11 cellular contexts compared by ENCODE assay signal in the genomic region with DNA sequence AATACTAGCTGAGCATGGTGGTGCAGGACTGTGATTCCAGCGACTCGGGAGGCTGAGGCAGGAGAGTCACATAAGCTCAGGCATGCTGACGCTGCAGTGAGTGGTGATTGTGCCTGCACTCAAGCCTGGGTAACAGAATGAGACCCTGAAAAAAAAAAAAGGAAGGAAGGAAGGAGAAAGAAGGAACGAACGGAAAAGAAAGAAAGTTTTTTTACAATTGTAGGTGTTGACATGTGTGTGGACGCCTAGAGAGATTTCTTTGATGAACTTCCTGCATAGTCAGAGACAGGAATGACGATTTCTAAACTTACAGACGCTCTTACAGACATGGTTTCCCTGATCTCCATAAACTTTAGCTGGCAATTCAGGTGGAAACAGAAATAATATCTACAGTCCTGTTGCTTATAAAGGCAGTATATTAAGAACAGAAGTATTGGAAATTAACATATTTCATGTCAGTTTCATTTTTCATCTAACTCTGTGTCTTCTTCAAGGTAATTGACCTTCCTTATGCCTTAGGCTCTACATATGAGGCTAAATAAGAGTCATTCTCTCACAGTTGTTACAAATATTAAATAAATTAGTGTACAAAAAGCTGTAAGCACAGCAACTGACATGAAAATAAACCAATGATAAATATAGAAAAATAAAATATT. TPM values are rescaled to one million over a fixed set of nuclear protein-coding genes. Genes with fewer than 3 reads are reported as not detected.
DNase-seq lines count a peak whose midpoint lies in the region; ATAC-seq and TF ChIP-seq lines count a peak whose summit lies in the region.
"Had no signal": no experiment of that assay in that cellular context is flagged by ENCODE, and none has a peak within 500 bp of the region (broad histone marks: within the 10 kb centered on the region; RNA-seq: fewer than 3 reads in every experiment).

No MANE protein-coding gene starts in this region.

- peaks cover 23% of the 10 kb centered on the region for H3K9me3 Mint-ChIP-seq in activated T-helper 2 cell treated with anti-CD3 and anti-CD28 coated beads, Interferon-gamma antibody, Interleukin-2, Interleukin-4, amounts not matched to agents 10 μg/mL and 5 μg/mL and 100 μg/mL, durations not matched to agents 14 hours and 24 hours and 36 hours
- H3K9me3 Mint-ChIP-seq in natural killer cell treated with Interleukin-12 subunit alpha and Interleukin-12 subunit beta and Interleukin-15 and Interleukin-18, amount 100 ng/mL, for 72 hours: peaks cover 3% of the 10 kb centered on the region
- peaks cover 0 to 4% of the 10 kb centered on the region in 2 experiments; a peak in 3 of 5 replicates for H3K9me3 Mint-ChIP-seq in H9

- H4K20me1 ChIP-seq in H9 (ENCODE audit: control insufficient read depth, insufficient read depth, insufficient read length): no peaks in the 10 kb centered on the region

- TF ChIP-seq CTCF in H9 (conservative IDR thresholded peaks at IDR 0.05): no peak

- no peaks in the 10 kb centered on the region for H3K79me1 ChIP-seq in H9 (ENCODE audit: insufficient read depth, low read depth, low read length, poor library complexity, severe bottlenecking)
- H3K79me1 ChIP-seq in mesenchymal stem cell (replicated peaks; ENCODE audit: low read length, poor library complexity, severe bottlenecking): no peaks in the 10 kb centered on the region

- no peak overlapping the region for H3K18ac ChIP-seq in H9 (ENCODE audit: insufficient read length, low read depth, low read length)
- H3K18ac ChIP-seq in mesenchymal stem cell (ENCODE audit: low read depth in 1 of 2, low read length in 2 of 2): no peak overlapping the region

- H2BK15ac ChIP-seq in H9 (ENCODE audit: low read depth, low read length) (no peak overlapping the region), mesenchymal stem cell (ENCODE audit: low read depth, poor library complexity, severe bottlenecking) (no peak overlapping the region)

- DNase-seq in SIG-M5 treated with dmso at 0.1 percent for 504 hours (lab: John Stamatoyannopoulos, UW; ENCODE audit: unreplicated experiment) (peak; percentile 71), SIG-M5 (lab: John Stamatoyannopoulos, UW) (no peak), H9 (no peak), SW480 (ENCODE audit: low spot score) (no peak), mesenchymal stem cell (no peak)
- DNase-seq in activated T-helper 2 cell treated with anti-CD3 and anti-CD28 coated beads, Interferon-gamma antibody, Interleukin-2, Interleukin-4, amounts not matched to agents 10 μg/mL and 5 μg/mL and 100 μg/mL, durations not matched to agents 14 hours and 24 hours and 36 hours (ENCODE audit: low spot score): no peak
- no peak for DNase-seq in natural killer cell treated with Interleukin-12 subunit alpha and Interleukin-12 subunit beta and Interleukin-15 and Interleukin-18, amount 100 ng/mL, for 72 hours (ENCODE audit: low spot score)
- DNase-seq: activated gamma-delta T cell treated with Interleukin-2 at 50 U/mL for 16 hours, MM.1S, RPMI8226 had no signal

- H3K27me3 ChIP-seq in H9 (ENCODE audit: insufficient read depth, low read length) (no peaks in the 10 kb centered on the region), mesenchymal stem cell (ENCODE audit: control insufficient read depth in 1 of 2, insufficient read depth in 1 of 2, low read length in 2 of 2) (no peaks in the 10 kb centered on the region)

- no peak overlapping the region for H4K5ac ChIP-seq in H9 (ENCODE audit: insufficient read length, low read depth, low read length)

- peak overlapping the region; percentile 89 for H3K4me3 Mint-ChIP-seq in activated T-helper 2 cell treated with anti-CD3 and anti-CD28 coated beads, Interferon-gamma antibody, Interleukin-2, Interleukin-4, amounts not matched to agents 10 μg/mL and 5 μg/mL and 100 μg/mL, durations not matched to agents 14 hours and 24 hours and 36 hours (ENCODE audit: low read depth)
- H3K4me3 Mint-ChIP-seq in natural killer cell treated with Interleukin-12 subunit alpha and Interleukin-12 subunit beta and Interleukin-15 and Interleukin-18, amount 100 ng/mL, for 72 hours: peak overlapping the region; percentile 95
- no peak overlapping the region for H3K4me3 Mint-ChIP-seq in H9

- ATAC-seq in HG03432 (IDR thresholded peaks at IDR 0.05; ENCODE audit: unreplicated experiment): peak; percentile 35
- peak; percentile 49 to 75 for ATAC-seq in natural killer cell treated with Interleukin-12 subunit alpha and Interleukin-12 subunit beta and Interleukin-15 and Interleukin-18, amount 100 ng/mL, for 72 hours

- H4K91ac ChIP-seq in H9 (ENCODE audit: insufficient read length, low read depth, low read length) (no peak overlapping the region), mesenchymal stem cell (ENCODE audit: low read length) (no peak overlapping the region)

- H2BK20ac ChIP-seq in H9 (ENCODE audit: low read depth, low read length, poor library complexity, severe bottlenecking): no peak overlapping the region

- intact Hi-C loops in activated T-helper 2 cell treated with anti-CD3 and anti-CD28 coated beads, Interferon-gamma antibody, Interleukin-2, Interleukin-4, amounts not matched to agents 10 μg/mL and 5 μg/mL and 100 μg/mL, durations not matched to agents 14 hours and 24 hours and 36 hours (cut with micrococcal nuclease): loop anchor here (1.0 kb wide), 1 partner anchor 8 kb away; no protein-coding TSS in a partner anchor

- H3K56ac ChIP-seq in H9 (ENCODE audit: insufficient read length, low read depth, low read length): no peak overlapping the region

- 100% methylated on average over 2 of the region's 8 CpGs for WGBS in H9 (ENCODE audit: extremely low coverage, insufficient read length, low lambda C conversion rate)
- WGBS in mesenchymal stem cell: 87% methylated on average over 7 of the region's 8 CpGs

- H3T11ph ChIP-seq in H9 (ENCODE audit: low read length): no peak overlapping the region

- H3K23ac ChIP-seq in H9 (ENCODE audit: insufficient read length, low read depth, low read length): no peak overlapping the region
- no peak overlapping the region for H3K23ac ChIP-seq in mesenchymal stem cell (ENCODE audit: low read length in 2 of 2)

- H3K36me3 Mint-ChIP-seq in activated T-helper 2 cell treated with anti-CD3 and anti-CD28 coated beads, Interferon-gamma antibody, Interleukin-2, Interleukin-4, amounts not matched to agents 10 μg/mL and 5 μg/mL and 100 μg/mL, durations not matched to agents 14 hours and 24 hours and 36 hours (ENCODE audit: low read depth): peaks cover 69% of the 10 kb centered on the region
- H3K36me3 Mint-ChIP-seq in natural killer cell treated with Interleukin-12 subunit alpha and Interleukin-12 subunit beta and Interleukin-15 and Interleukin-18, amount 100 ng/mL, for 72 hours: peaks cover 60% of the 10 kb centered on the region
- peaks cover 0 to 3% (median 0%) of the 10 kb centered on the region in 3 experiments; a peak in 2 of 7 replicates for H3K36me3 Mint-ChIP-seq in H9 (ENCODE audit: insufficient read depth in 1 of 3, low read depth in 3 of 3)

- H3K9me3 ChIP-seq in H9 (ENCODE audit: control insufficient read depth, low read depth, low read length): no peaks in the 10 kb centered on the region
- no peaks in the 10 kb centered on the region for H3K9me3 ChIP-seq in mesenchymal stem cell (ENCODE audit: control insufficient read depth, low read length)

- no peaks in the 10 kb centered on the region for H3K36me3 ChIP-seq in mesenchymal stem cell (ENCODE audit: control insufficient read depth in 1 of 2, insufficient read depth in 2 of 2, low read depth in 1 of 2, low read length in 2 of 2)

- H3K4ac ChIP-seq in H9 (ENCODE audit: low read depth, low read length): no peak overlapping the region
- H3K4ac ChIP-seq in mesenchymal stem cell (ENCODE audit: low read depth in 1 of 2, low read length in 2 of 2): no peak overlapping the region

- no peak overlapping the region for H3K4me3 ChIP-seq in mesenchymal stem cell (ENCODE audit: insufficient read depth in 1 of 2, low read depth in 1 of 2, low read length in 2 of 2)

- H3K79me2 ChIP-seq in H9 (ENCODE audit: insufficient read depth, low read length): no peaks in the 10 kb centered on the region

- H3K27me3 Mint-ChIP-seq in activated T-helper 2 cell treated with anti-CD3 and anti-CD28 coated beads, Interferon-gamma antibody, Interleukin-2, Interleukin-4, amounts not matched to agents 10 μg/mL and 5 μg/mL and 100 μg/mL, durations not matched to agents 14 hours and 24 hours and 36 hours (ENCODE audit: low read depth): no peaks in the 10 kb centered on the region
- H3K27me3 Mint-ChIP-seq in natural killer cell treated with Interleukin-12 subunit alpha and Interleukin-12 subunit beta and Interleukin-15 and Interleukin-18, amount 100 ng/mL, for 72 hours: no peaks in the 10 kb centered on the region
- no peaks in the 10 kb centered on the region for H3K27me3 Mint-ChIP-seq in H9 (ENCODE audit: low read depth)

- no peaks in the 10 kb centered on the region for H3K4me1 ChIP-seq in H9 (ENCODE audit: insufficient read depth, low read length)
- H3K4me1 ChIP-seq in mesenchymal stem cell (ENCODE audit: control insufficient read depth, insufficient read depth, low read depth, low read length): no peaks in the 10 kb centered on the region

- no peak overlapping the region for H3K27ac ChIP-seq in H9 (ENCODE audit: insufficient read length, low read depth, low read length)
- no peak overlapping the region for H3K27ac ChIP-seq in mesenchymal stem cell (ENCODE audit: low read length, poor library complexity, severe bottlenecking)

- H2BK5ac ChIP-seq in H9 (ENCODE audit: insufficient read length, low read length) (no peak overlapping the region), mesenchymal stem cell (ENCODE audit: low read depth, low read length, poor library complexity, severe bottlenecking) (no peak overlapping the region)

- H3K4me2 ChIP-seq in H9 (ENCODE audit: insufficient read depth, insufficient read length, low read length) (no peak overlapping the region), mesenchymal stem cell (ENCODE audit: low read length, poor library complexity, severe bottlenecking) (no peak overlapping the region)

- H3K4me1 Mint-ChIP-seq in activated T-helper 2 cell treated with anti-CD3 and anti-CD28 coated beads, Interferon-gamma antibody, Interleukin-2, Interleukin-4, amounts not matched to agents 10 μg/mL and 5 μg/mL and 100 μg/mL, durations not matched to agents 14 hours and 24 hours and 36 hours (ENCODE audit: low read depth): peaks cover 53% of the 10 kb centered on the region
- peaks cover 38 to 66% of the 10 kb centered on the region in 2 donors for H3K4me1 Mint-ChIP-seq in natural killer cell treated with Interleukin-12 subunit alpha and Interleukin-12 subunit beta and Interleukin-15 and Interleukin-18, amount 100 ng/mL, for 72 hours (ENCODE audit: low read depth in 2 of 2)
- H3K4me1 Mint-ChIP-seq in H9: no peaks in the 10 kb centered on the region

- H2BK12ac ChIP-seq in H9 (ENCODE audit: insufficient read length, low read depth, low read length) (no peak overlapping the region), mesenchymal stem cell (ENCODE audit: low read length in 2 of 2) (no peak overlapping the region)

- H3K14ac ChIP-seq in H9 (ENCODE audit: insufficient read depth, low read length) (no peak overlapping the region), mesenchymal stem cell (ENCODE audit: low read length in 2 of 2) (no peak overlapping the region)

- H3K23me2 ChIP-seq in H9 (ENCODE audit: insufficient read length, low read depth, low read length, poor library complexity, severe bottlenecking): no peaks in the 10 kb centered on the region

- no peak overlapping the region for H4K8ac ChIP-seq in H9 (replicated peaks; ENCODE audit: insufficient read length, low read depth, low read length)
- no peak overlapping the region for H4K8ac ChIP-seq in mesenchymal stem cell (ENCODE audit: low read length)

- H2AK5ac ChIP-seq in H9 (ENCODE audit: insufficient read length, low read length): no peak overlapping the region
- no peak overlapping the region for H2AK5ac ChIP-seq in mesenchymal stem cell (ENCODE audit: low read length, severe bottlenecking)

- H3K27ac Mint-ChIP-seq in activated T-helper 2 cell treated with anti-CD3 and anti-CD28 coated beads, Interferon-gamma antibody, Interleukin-2, Interleukin-4, amounts not matched to agents 10 μg/mL and 5 μg/mL and 100 μg/mL, durations not matched to agents 14 hours and 24 hours and 36 hours: peak overlapping the region; percentile 91
- peak overlapping the region; percentile 99 to 100 for H3K27ac Mint-ChIP-seq in natural killer cell treated with Interleukin-12 subunit alpha and Interleukin-12 subunit beta and Interleukin-15 and Interleukin-18, amount 100 ng/mL, for 72 hours
- no peak overlapping the region for H3K27ac Mint-ChIP-seq in H9

- H3K9ac ChIP-seq in H9 (ENCODE audit: extremely low read depth, insufficient read length, low read length) (no peak overlapping the region), mesenchymal stem cell (ENCODE audit: low read length) (no peak overlapping the region)

- H2AFZ ChIP-seq in H9 (ENCODE audit: low read length) (no peak overlapping the region), mesenchymal stem cell (ENCODE audit: low read depth, low read length) (no peak overlapping the region)

- H2BK120ac ChIP-seq in H9 (ENCODE audit: low read depth, low read length, poor library complexity, severe bottlenecking): no peak overlapping the region
- no peak overlapping the region for H2BK120ac ChIP-seq in mesenchymal stem cell (ENCODE audit: low read depth, low read length)

RNA-seq across cellular contexts. Expression of a gene that starts 4.1 kb away (rescaled TPM):
- 73.0 and 79.0 TPM in 2 replicates for total RNA-seq in activated T-helper 2 cell treated with anti-CD3 and anti-CD28 coated beads, Interferon-gamma antibody, Interleukin-2, Interleukin-4, amounts not matched to agents 10 μg/mL and 5 μg/mL and 100 μg/mL, durations not matched to agents 14 hours and 24 hours and 36 hours
- total RNA-seq in natural killer cell treated with Interleukin-12 subunit alpha and Interleukin-12 subunit beta and Interleukin-15 and Interleukin-18, amount 100 ng/mL, for 72 hours: 100 to 1,000 TPM; 158 to 383 TPM
- 2.8 and 4.6 TPM in 2 replicates for total RNA-seq in H9 (2021)
- polyA plus RNA-seq in mesenchymal stem cell (2013, experiment 1 of 2): 0.25 TPM
- polyA plus RNA-seq in mesenchymal stem cell (2013, experiment 2 of 2): 0.18 TPM

Comparison
In these comparisons a context has a peak if more than half of its experiments do, and no peak if none do; other contexts are left out.
1. H3K27ac Mint-ChIP-seq: peak in activated T-helper 2 cell treated with anti-CD3 and anti-CD28 coated beads, Interferon-gamma antibody, Interleukin-2, Interleukin-4, amounts not matched to agents 10 μg/mL and 5 μg/mL and 100 μg/mL, durations not matched to agents 14 hours and 24 hours and 36 hours (single experiment) and natural killer cell treated with Interleukin-12 subunit alpha and Interleukin-12 subunit beta and Interleukin-15 and Interleukin-18, amount 100 ng/mL, for 72 hours (2 of 2); none in H9 (0 of 3).
2. H3K4me3 Mint-ChIP-seq: peak in activated T-helper 2 cell treated with anti-CD3 and anti-CD28 coated beads, Interferon-gamma antibody, Interleukin-2, Interleukin-4, amounts not matched to agents 10 μg/mL and 5 μg/mL and 100 μg/mL, durations not matched to agents 14 hours and 24 hours and 36 hours (single experiment) and natural killer cell treated with Interleukin-12 subunit alpha and Interleukin-12 subunit beta and Interleukin-15 and Interleukin-18, amount 100 ng/mL, for 72 hours (single experiment); none in H9 (0 of 2).
3. RNA of a gene that starts 4.1 kb away (total RNA-seq): 158 to 383 TPM in natural killer cell treated with Interleukin-12 subunit alpha and Interleukin-12 subunit beta and Interleukin-15 and Interleukin-18, amount 100 ng/mL, for 72 hours and 73.0 to 79.0 TPM in activated T-helper 2 cell treated with anti-CD3 and anti-CD28 coated beads, Interferon-gamma antibody, Interleukin-2, Interleukin-4, amounts not matched to agents 10 μg/mL and 5 μg/mL and 100 μg/mL, durations not matched to agents 14 hours and 24 hours and 36 hours; 2.8 to 4.6 TPM in H9; every median in the first group is over 10 times any median in the second.